8 cellular contexts compared by ENCODE assay signal in the genomic region with DNA sequence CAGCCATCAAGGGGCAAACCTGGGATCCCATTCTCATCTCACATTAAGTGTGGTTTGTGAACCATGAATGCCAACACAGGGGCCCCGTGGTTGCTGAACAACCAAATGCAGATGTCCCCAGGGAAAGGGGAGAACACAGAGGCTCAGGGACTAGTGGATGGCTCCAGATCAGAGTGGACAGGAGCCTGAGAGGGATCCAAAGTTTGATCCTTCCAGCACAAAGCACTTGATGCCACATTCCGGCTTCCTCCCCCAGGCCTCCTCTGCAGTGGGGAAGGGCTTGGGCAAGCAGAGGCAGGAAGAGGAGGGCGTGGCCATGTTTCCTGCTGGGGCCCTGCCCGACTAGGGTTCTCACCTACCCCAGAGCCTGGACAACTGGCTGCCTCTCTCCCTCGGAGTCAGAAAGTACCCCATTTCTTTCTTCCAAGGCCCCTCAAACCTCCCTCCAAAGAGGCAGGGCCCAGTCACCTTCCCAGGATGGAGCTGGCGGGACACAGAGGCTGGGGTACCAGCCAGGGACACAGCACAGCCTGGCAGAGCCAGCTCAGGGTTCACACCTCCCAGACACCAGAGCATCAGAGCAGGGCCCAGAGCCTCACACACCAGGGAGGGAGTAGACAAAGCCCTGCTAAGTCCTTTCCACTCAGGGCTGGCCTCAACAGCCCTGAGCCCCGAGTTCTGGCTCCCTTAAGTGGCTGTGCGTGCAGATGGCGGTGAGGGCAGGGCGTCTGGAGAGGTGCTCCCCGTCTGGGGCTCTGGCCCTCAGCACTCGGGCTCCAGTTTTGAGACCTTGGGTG. TPM values are rescaled to one million over a fixed set of nuclear protein-coding genes. Genes with fewer than 3 reads are reported as not detected.
A peak's percentile ranks its signal among the peaks of the same experiment; 100 is the strongest.
DNase-seq lines count a peak whose midpoint lies in the region; ATAC-seq and TF ChIP-seq lines count a peak whose summit lies in the region.

No MANE protein-coding gene starts in this region.

- intact Hi-C loops in left cardiac atrium (cut with DNase I), result loop anchor here in 1 of 2 donors (5.0 kb wide), 1 partner anchor 124 kb away; the partner anchor contains the start of gene CLTB
- intact Hi-C loops in gastrocnemius medialis (cut with DNase I; ENCODE audit: low total_unique reads), result no loop called here

- DNase-seq in GM20000 (ENCODE audit: low spot score) (peak; percentile 67), NOMO-1 treated with DMSO at 0.1 percent for 48 hours (lab: John Stamatoyannopoulos, UW; ENCODE audit: unreplicated experiment) (peak; percentile 71), left cardiac atrium (peak; percentile 78), gastrocnemius medialis (no peak), middle frontal gyrus (ENCODE audit: extremely low spot score, low spot score) (no peak)
- DNase-seq in activated T-cell treated with anti-CD3 and anti-CD28 coated beads, Interleukin-2, amount 50 U/mL, for 4 hours, result peak; percentile 61

- H3K27me3 Mint-ChIP-seq in activated T-cell treated with anti-CD3 and anti-CD28 coated beads, Interleukin-2, amount 50 U/mL, for 4 hours (ENCODE audit: low read depth), result no peaks in the 10 kb centered on the region

- H3K4me1 Mint-ChIP-seq in activated T-cell treated with anti-CD3 and anti-CD28 coated beads, Interleukin-2, amount 50 U/mL, for 4 hours (ENCODE audit: low read depth), result peaks cover 66% of the 10 kb centered on the region

- peak overlapping the region; percentile 83 for H3K4me3 Mint-ChIP-seq in activated T-cell treated with anti-CD3 and anti-CD28 coated beads, Interleukin-2, amount 50 U/mL, for 4 hours

- TF ChIP-seq CTCF in GM20000 (IDR thresholded peaks at IDR 0.05; ENCODE audit: extremely low read depth, missing control alignments), result no peak
- no peak for TF ChIP-seq CTCF in gastrocnemius medialis (IDR thresholded peaks at IDR 0.05 in 4 of 5, conservative IDR thresholded peaks at IDR 0.05 in 1 of 5)

- ATAC-seq in activated T-cell treated with anti-CD3 and anti-CD28 coated beads, Interleukin-2, amount 50 U/mL, for 4 hours, result no peak
- no peak for ATAC-seq in left cardiac atrium
- ATAC-seq in gastrocnemius medialis, result no peak
- ATAC-seq in GM18858 (IDR thresholded peaks at IDR 0.05; ENCODE audit: unreplicated experiment), result no peak
- ATAC-seq in HG03196 (IDR thresholded peaks at IDR 0.05; ENCODE audit: unreplicated experiment), result no peak

- no peaks in the 10 kb centered on the region for H3K36me3 ChIP-seq in gastrocnemius medialis

- no peaks in the 10 kb centered on the region for H3K9me3 ChIP-seq in gastrocnemius medialis

- peaks cover 25 to 33% of the 10 kb centered on the region in 2 donors for H3K4me1 ChIP-seq in gastrocnemius medialis

- in situ Hi-C loops in gastrocnemius medialis (cut with MboI; ENCODE audit: low sequenced_read_pairs in 4 of 4), result loop anchor here in 2 of 4 donors (25.0 kb wide), 3 partner anchors 104 to 471 kb away; partner anchors contain the start of genes CLTB (in 1 of the 2), FAF2 (in 1 of the 2), UIMC1 (in 1 of the 2) and ZNF346 (in 1 of the 2)

- H3K9me3 Mint-ChIP-seq in activated T-cell treated with anti-CD3 and anti-CD28 coated beads, Interleukin-2, amount 50 U/mL, for 4 hours, result no peaks in the 10 kb centered on the region

- no peaks in the 10 kb centered on the region for H3K36me3 Mint-ChIP-seq in activated T-cell treated with anti-CD3 and anti-CD28 coated beads, Interleukin-2, amount 50 U/mL, for 4 hours (ENCODE audit: insufficient read depth)

- TF ChIP-seq POLR2A in gastrocnemius medialis (IDR thresholded peaks at IDR 0.05), result no peak

- H3K27ac ChIP-seq in gastrocnemius medialis, result peak overlapping the region; percentile 73 to 94 (median 92)

- peak overlapping the region in 1 of 4 donors; percentile 97 for H3K4me3 ChIP-seq in gastrocnemius medialis

- H3K27me3 ChIP-seq in gastrocnemius medialis, result no peaks in the 10 kb centered on the region

RNA-seq across cellular contexts. Expression of gene RNF44, which starts 4.3 kb away (rescaled TPM):
- 10 to 100 TPM; 55.0 to 58.5 (median 58.4) TPM for total RNA-seq in activated T-cell treated with anti-CD3 and anti-CD28 coated beads, Interleukin-2, amount 50 U/mL, for 4 hours
- total RNA-seq in left cardiac atrium (10 to 100 TPM; 24.5 to 26.6 TPM), gastrocnemius medialis (1 to 10 TPM; 4.1 to 7.0 (median 6.7) TPM)

RNA-seq across cellular contexts. Expression of gene CDHR2, which starts 7.6 kb away (rescaled TPM):
- under 1 TPM; 0.29 to 0.43 (median 0.33) TPM for total RNA-seq in activated T-cell treated with anti-CD3 and anti-CD28 coated beads, Interleukin-2, amount 50 U/mL, for 4 hours
- total RNA-seq in left cardiac atrium, result under 1 TPM; 0.29 TPM
- under 1 TPM in 3 of 4 donors, not detected in 1; 0.07 to 0.27 (median 0.20) TPM for total RNA-seq in gastrocnemius medialis

Comparison
In these comparisons a context has a peak if more than half of its experiments do, and no peak if none do; other contexts are left out.
1. DNase-seq: peak in GM20000 (single experiment), NOMO-1 treated with DMSO at 0.1 percent for 48 hours (single experiment), activated T-cell treated with anti-CD3 and anti-CD28 coated beads, Interleukin-2, amount 50 U/mL, for 4 hours (single experiment) and left cardiac atrium (single experiment); none in gastrocnemius medialis (0 of 2) and middle frontal gyrus (single experiment).